ENCODE assay signal across 17 cellular contexts in genomic region chr1:58108783-58109182, GRCh38.
A peak's percentile ranks its signal among the peaks of the same experiment; 100 is the strongest.
DNase-seq lines count a peak whose midpoint lies in the region; ATAC-seq, FAIRE-seq and TF ChIP-seq lines count a peak whose summit lies in the region.
"Had no signal": no experiment of that assay in that cellular context is flagged by ENCODE, and none has a peak within 500 bp of the region (broad histone marks: within the 10 kb centered on the region; RNA-seq: fewer than 3 reads in every experiment).

No MANE protein-coding gene starts in this region.

- H3K4me1 ChIP-seq in GM12878 (ENCODE audit: control insufficient read depth, insufficient read depth, low read length) (peaks cover 21% of the 10 kb centered on the region), body of pancreas (no peaks in the 10 kb centered on the region)
- H3K4me1 ChIP-seq: HAP-1 had no signal

- no peak for TF ChIP-seq EP300 in GM12878 (IDR thresholded peaks at IDR 0.05; ENCODE audit: borderline replicate concordance in 1 of 2, control insufficient read depth in 1 of 2, low read depth in 2 of 2, low read length in 2 of 2)

- TF ChIP-seq CTCF in GM12864 (IDR thresholded peaks at IDR 0.05; ENCODE audit: low read depth, low read length, missing control alignments) (no peak), GM12878 (IDR thresholded peaks at IDR 0.05 in 2 of 3, conservative IDR thresholded peaks at IDR 0.05 in 1 of 3; ENCODE audit: control insufficient read depth in 2 of 3, extremely low read depth in 1 of 3, insufficient read depth in 1 of 3, low read depth in 3 of 3, low read length in 3 of 3) (no peak), body of pancreas (IDR thresholded peaks at IDR 0.05) (no peak)

- H3K9me3 ChIP-seq in GM12878 (replicated peaks; ENCODE audit: control insufficient read depth, insufficient read depth, low read length) (no peaks in the 10 kb centered on the region), body of pancreas (no peaks in the 10 kb centered on the region)
- H3K9me3 ChIP-seq: HAP-1 had no signal

- POLR2A ChIA-PET in GM12878 (lab: Charles Lee): interaction anchor here (0.8 to 5.0 kb wide), 5 partner anchors 8 to 49 kb away, joined by 3 to 64 read pairs (median 4); no protein-coding TSS in a partner anchor

- RAD21 ChIA-PET in GM12878 (lab: Charles Lee; ENCODE audit: unreplicated experiment): interaction anchor here (1.0 to 11.1 kb wide), 8 partner anchors 16 to 56 kb away, joined by 3 to 202 read pairs (median 8); no protein-coding TSS in a partner anchor

- H2AFZ ChIP-seq in GM12878 (ENCODE audit: control insufficient read depth, low read depth, low read length): no peak overlapping the region

- ATAC-seq in GM12878: peak; percentile 67
- no peak for ATAC-seq in HG03520 (IDR thresholded peaks at IDR 0.05; ENCODE audit: unreplicated experiment)
- no peak for ATAC-seq in body of pancreas

- WGBS in GM12878 (ENCODE audit: insufficient coverage, insufficient replicate concordance, low lambda C conversion rate, missing lambda C conversion rate): 0% methylated on average over 2 of the region's 2 CpGs
- 66 to 76% methylated on average over 2 of the region's 2 CpGs for WGBS in body of pancreas, 2 donors

- no TSS peak for BruUV-seq in GM12878 (replicated peaks; lab: Mats Ljungman, UMichigan)

- H3K27me3 ChIP-seq in GM12878 (replicated peaks in 1 of 2; ENCODE audit: control insufficient read depth in 2 of 2, insufficient read depth in 2 of 2, low read length in 1 of 2): no peaks in the 10 kb centered on the region
- no peaks in the 10 kb centered on the region for H3K27me3 ChIP-seq in body of pancreas

- FAIRE-seq in GM18507 (lab: Jason Lieb, UNC) (peak; percentile 67), GM12878 (lab: Jason Lieb, UNC) (no peak)
- FAIRE-seq: G401.6, H54 had no signal

- in situ Hi-C loops in GM12878 (cut with MboI): no loop called here

- no peak for TF ChIP-seq RAD21 in GM12878 (IDR thresholded peaks at IDR 0.05; ENCODE audit: insufficient read depth, low read depth, low read length)

- intact Hi-C loops in GM12878 (cut with micrococcal nuclease; ENCODE audit: unreplicated experiment) (no loop called here), body of pancreas (cut with DNase I) (no loop called here)

- H3K9ac ChIP-seq in GM12878 (ENCODE audit: control insufficient read depth, insufficient read depth, low read length): no peak overlapping the region

- CTCF ChIA-PET in GM12878 (lab: Yijun Ruan, JAX): interaction anchor here (0.9 to 10.4 kb wide), 6 partner anchors 9 to 141 kb away, joined by 3 to 164 read pairs (median 4); no protein-coding TSS in a partner anchor

- SMC1A ChIA-PET in GM12878 (lab: Charles Lee; ENCODE audit: uncharacterized antibody, unreplicated experiment): interaction anchor here (1.0 to 9.5 kb wide), 15 partner anchors 10 to 464 kb away, joined by 3 to 258 read pairs (median 5); no protein-coding TSS in a partner anchor

- H3K4me2 ChIP-seq in GM12878 (ENCODE audit: control insufficient read depth, insufficient read depth): no peak overlapping the region

- H3K27ac ChIP-seq in GM12878 (ENCODE audit: control insufficient read depth, insufficient read depth) (peak overlapping the region; percentile 65), body of pancreas (no peak overlapping the region)

- no peaks in the 10 kb centered on the region for H3K36me3 ChIP-seq in GM12878 (ENCODE audit: control insufficient read depth in 2 of 2, insufficient read depth in 2 of 2, low read length in 1 of 2)
- H3K36me3 ChIP-seq in body of pancreas (replicated peaks in 1 of 2; ENCODE audit: insufficient read depth in 1 of 2, low read depth in 2 of 2): no peaks in the 10 kb centered on the region
- H3K36me3 ChIP-seq: HAP-1 had no signal

- no peaks in the 10 kb centered on the region for H3K79me2 ChIP-seq in GM12878 (ENCODE audit: control insufficient read depth, insufficient read depth, low read length)

- peak; percentile 22 for DNase-seq in GM12864 (ENCODE audit: low read depth)
- no peak for DNase-seq in GM18507 (ENCODE audit: extremely low spot score, insufficient read length, low read depth)
- DNase-seq in GM12878 (ENCODE audit: low read depth, low spot score): peak; percentile 37
- no peak for DNase-seq in effector CD4-positive, alpha-beta T cell
- DNase-seq in body of pancreas: no peak
- DNase-seq: C1 segment of cervical spinal cord; Calu3; CD4-positive, alpha-beta memory T cell; COR-L47; DMS53; DMS79 treated with DMSO at 0.1 percent for 48 hours; GOT3; HFFc6 had no signal

- no peaks in the 10 kb centered on the region for H4K20me1 ChIP-seq in GM12878 (ENCODE audit: control insufficient read depth, insufficient read depth)

- TF ChIP-seq POLR2A in GM12878 (IDR thresholded peaks at IDR 0.05; ENCODE audit: low read depth, low read length): no peak
- no peak for TF ChIP-seq POLR2A in body of pancreas (IDR thresholded peaks at IDR 0.05)

- no peak overlapping the region for H3K4me3 ChIP-seq in GM12864 (ENCODE audit: low read depth, low read length)
- no peak overlapping the region for H3K4me3 ChIP-seq in GM12878
- no peak overlapping the region for H3K4me3 ChIP-seq in body of pancreas
- H3K4me3 ChIP-seq: HAP-1 had no signal

TF ChIP-seq in GM12878, 131 proteins besides CTCF, POLR2A, EP300 and RAD21 (continues in another document):
- TF ChIP-seq SP1 (IDR thresholded peaks at IDR 0.05; ENCODE audit: low read depth, low read length) (no peak), SUPT20H (IDR thresholded peaks at IDR 0.05; ENCODE audit: borderline replicate concordance, control insufficient read depth, low read depth, low read length) (no peak), POU2F2 (IDR thresholded peaks at IDR 0.05; ENCODE audit: borderline replicate concordance, low read depth, low read length) (no peak), CREB1 (IDR thresholded peaks at IDR 0.05; ENCODE audit: low read depth) (no peak), TAF1 (IDR thresholded peaks at IDR 0.05; ENCODE audit: borderline replicate concordance, low read depth, low read length) (no peak), ZBTB4 (CRISPR knock-in tag; IDR thresholded peaks at IDR 0.05) (no peak), CBFB (IDR thresholded peaks at IDR 0.05; ENCODE audit: low read depth) (no peak), SRF (IDR thresholded peaks at IDR 0.05; ENCODE audit: low read depth in 2 of 2, low read length in 2 of 2) (no peak), ZNF592 (IDR thresholded peaks at IDR 0.05) (no peak), TARDBP (IDR thresholded peaks at IDR 0.05; ENCODE audit: borderline replicate concordance) (no peak), IKZF1 (conservative IDR thresholded peaks at IDR 0.05) (peak; percentile 21), HDAC2 (IDR thresholded peaks at IDR 0.05) (no peak), JUNB (IDR thresholded peaks at IDR 0.05) (no peak), BCL11A (IDR thresholded peaks at IDR 0.05; ENCODE audit: low read depth, low read length) (no peak), CHD4 (IDR thresholded peaks at IDR 0.05) (no peak), TCF7 (IDR thresholded peaks at IDR 0.05; ENCODE audit: borderline replicate concordance) (0 out of 2 replicates have a peak, but pooled peaks have one; percentile 26)

Comparison
In these comparisons a context has a peak if more than half of its experiments do, and no peak if none do; other contexts are left out.
1. DNase-seq: peak in GM12864 (single experiment) and GM12878 (single experiment); none in GM18507 (single experiment), effector CD4-positive, alpha-beta T cell (single experiment) and body of pancreas (0 of 4).